ENCODE assay signal across 1 cellular context in the genomic region with DNA sequence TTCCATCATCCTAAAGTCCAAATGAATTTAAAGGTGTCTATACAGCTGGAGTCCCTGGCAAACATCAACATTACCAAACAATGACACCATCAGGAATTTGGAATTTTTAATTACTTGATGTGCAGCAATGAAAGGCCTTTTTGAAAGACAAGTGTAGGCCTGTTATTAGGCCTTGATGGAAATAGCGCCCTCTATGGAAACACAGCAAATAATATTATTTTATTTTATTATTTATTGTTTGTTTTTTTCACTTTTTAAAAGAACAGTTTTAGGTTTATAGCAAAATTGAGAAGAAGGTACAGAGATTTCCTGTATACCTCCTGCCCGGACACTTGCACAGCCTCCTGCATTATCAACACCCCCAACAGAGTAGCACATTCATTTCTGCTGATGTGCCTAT.
TF ChIP-seq lines count a peak whose summit lies in the region.

No MANE protein-coding gene starts in this region.

TF ChIP-seq in H1, 55 proteins besides CTCF, POLR2A, EP300 and RAD21:
- TF ChIP-seq CEBPB (IDR thresholded peaks at IDR 0.05; ENCODE audit: low read depth, low read length) (no peak), RNF2 (IDR thresholded peaks at IDR 0.05; ENCODE audit: borderline replicate concordance, low read depth, low read length, missing control alignments, poor library complexity, severe bottlenecking) (no peak), TAF7 (optimal IDR thresholded peaks at IDR 0.05; ENCODE audit: borderline replicate concordance, low read depth, low read length) (no peak), NANOG (IDR thresholded peaks at IDR 0.05; ENCODE audit: insufficient read depth, low read depth, low read length, poor library complexity, severe bottlenecking) (no peak), JUND (IDR thresholded peaks at IDR 0.05; ENCODE audit: low read length) (no peak), BRCA1 (IDR thresholded peaks at IDR 0.05; ENCODE audit: low read depth, low read length) (no peak), BACH1 (IDR thresholded peaks at IDR 0.05; ENCODE audit: low read length) (no peak), CBX8 (IDR thresholded peaks at IDR 0.05; ENCODE audit: borderline replicate concordance, low read depth, low read length) (no peak), POU5F1 (IDR thresholded peaks at IDR 0.05; ENCODE audit: low read depth, low read length) (no peak), SIX5 (IDR thresholded peaks at IDR 0.05; ENCODE audit: low read depth, low read length) (no peak), CREB1 (IDR thresholded peaks at IDR 0.05) (no peak), SUZ12 (IDR thresholded peaks at IDR 0.05; ENCODE audit: low read length) (no peak), HDAC6 (IDR thresholded peaks at IDR 0.05; ENCODE audit: low read depth, low read length) (no peak), KDM1A (IDR thresholded peaks at IDR 0.05; ENCODE audit: borderline replicate concordance, low read length) (no peak), RBBP5 (IDR thresholded peaks at IDR 0.05; ENCODE audit: borderline replicate concordance, low read depth, low read length) (no peak)
- TF ChIP-seq, protein P1, sequence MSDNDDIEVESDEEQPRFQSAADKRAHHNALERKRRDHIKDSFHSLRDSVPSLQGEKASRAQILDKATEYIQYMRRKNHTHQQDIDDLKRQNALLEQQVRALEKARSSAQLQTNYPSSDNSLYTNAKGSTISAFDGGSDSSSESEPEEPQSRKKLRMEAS (IDR thresholded peaks at IDR 0.05), result no peak
- TF ChIP-seq, protein P2, sequence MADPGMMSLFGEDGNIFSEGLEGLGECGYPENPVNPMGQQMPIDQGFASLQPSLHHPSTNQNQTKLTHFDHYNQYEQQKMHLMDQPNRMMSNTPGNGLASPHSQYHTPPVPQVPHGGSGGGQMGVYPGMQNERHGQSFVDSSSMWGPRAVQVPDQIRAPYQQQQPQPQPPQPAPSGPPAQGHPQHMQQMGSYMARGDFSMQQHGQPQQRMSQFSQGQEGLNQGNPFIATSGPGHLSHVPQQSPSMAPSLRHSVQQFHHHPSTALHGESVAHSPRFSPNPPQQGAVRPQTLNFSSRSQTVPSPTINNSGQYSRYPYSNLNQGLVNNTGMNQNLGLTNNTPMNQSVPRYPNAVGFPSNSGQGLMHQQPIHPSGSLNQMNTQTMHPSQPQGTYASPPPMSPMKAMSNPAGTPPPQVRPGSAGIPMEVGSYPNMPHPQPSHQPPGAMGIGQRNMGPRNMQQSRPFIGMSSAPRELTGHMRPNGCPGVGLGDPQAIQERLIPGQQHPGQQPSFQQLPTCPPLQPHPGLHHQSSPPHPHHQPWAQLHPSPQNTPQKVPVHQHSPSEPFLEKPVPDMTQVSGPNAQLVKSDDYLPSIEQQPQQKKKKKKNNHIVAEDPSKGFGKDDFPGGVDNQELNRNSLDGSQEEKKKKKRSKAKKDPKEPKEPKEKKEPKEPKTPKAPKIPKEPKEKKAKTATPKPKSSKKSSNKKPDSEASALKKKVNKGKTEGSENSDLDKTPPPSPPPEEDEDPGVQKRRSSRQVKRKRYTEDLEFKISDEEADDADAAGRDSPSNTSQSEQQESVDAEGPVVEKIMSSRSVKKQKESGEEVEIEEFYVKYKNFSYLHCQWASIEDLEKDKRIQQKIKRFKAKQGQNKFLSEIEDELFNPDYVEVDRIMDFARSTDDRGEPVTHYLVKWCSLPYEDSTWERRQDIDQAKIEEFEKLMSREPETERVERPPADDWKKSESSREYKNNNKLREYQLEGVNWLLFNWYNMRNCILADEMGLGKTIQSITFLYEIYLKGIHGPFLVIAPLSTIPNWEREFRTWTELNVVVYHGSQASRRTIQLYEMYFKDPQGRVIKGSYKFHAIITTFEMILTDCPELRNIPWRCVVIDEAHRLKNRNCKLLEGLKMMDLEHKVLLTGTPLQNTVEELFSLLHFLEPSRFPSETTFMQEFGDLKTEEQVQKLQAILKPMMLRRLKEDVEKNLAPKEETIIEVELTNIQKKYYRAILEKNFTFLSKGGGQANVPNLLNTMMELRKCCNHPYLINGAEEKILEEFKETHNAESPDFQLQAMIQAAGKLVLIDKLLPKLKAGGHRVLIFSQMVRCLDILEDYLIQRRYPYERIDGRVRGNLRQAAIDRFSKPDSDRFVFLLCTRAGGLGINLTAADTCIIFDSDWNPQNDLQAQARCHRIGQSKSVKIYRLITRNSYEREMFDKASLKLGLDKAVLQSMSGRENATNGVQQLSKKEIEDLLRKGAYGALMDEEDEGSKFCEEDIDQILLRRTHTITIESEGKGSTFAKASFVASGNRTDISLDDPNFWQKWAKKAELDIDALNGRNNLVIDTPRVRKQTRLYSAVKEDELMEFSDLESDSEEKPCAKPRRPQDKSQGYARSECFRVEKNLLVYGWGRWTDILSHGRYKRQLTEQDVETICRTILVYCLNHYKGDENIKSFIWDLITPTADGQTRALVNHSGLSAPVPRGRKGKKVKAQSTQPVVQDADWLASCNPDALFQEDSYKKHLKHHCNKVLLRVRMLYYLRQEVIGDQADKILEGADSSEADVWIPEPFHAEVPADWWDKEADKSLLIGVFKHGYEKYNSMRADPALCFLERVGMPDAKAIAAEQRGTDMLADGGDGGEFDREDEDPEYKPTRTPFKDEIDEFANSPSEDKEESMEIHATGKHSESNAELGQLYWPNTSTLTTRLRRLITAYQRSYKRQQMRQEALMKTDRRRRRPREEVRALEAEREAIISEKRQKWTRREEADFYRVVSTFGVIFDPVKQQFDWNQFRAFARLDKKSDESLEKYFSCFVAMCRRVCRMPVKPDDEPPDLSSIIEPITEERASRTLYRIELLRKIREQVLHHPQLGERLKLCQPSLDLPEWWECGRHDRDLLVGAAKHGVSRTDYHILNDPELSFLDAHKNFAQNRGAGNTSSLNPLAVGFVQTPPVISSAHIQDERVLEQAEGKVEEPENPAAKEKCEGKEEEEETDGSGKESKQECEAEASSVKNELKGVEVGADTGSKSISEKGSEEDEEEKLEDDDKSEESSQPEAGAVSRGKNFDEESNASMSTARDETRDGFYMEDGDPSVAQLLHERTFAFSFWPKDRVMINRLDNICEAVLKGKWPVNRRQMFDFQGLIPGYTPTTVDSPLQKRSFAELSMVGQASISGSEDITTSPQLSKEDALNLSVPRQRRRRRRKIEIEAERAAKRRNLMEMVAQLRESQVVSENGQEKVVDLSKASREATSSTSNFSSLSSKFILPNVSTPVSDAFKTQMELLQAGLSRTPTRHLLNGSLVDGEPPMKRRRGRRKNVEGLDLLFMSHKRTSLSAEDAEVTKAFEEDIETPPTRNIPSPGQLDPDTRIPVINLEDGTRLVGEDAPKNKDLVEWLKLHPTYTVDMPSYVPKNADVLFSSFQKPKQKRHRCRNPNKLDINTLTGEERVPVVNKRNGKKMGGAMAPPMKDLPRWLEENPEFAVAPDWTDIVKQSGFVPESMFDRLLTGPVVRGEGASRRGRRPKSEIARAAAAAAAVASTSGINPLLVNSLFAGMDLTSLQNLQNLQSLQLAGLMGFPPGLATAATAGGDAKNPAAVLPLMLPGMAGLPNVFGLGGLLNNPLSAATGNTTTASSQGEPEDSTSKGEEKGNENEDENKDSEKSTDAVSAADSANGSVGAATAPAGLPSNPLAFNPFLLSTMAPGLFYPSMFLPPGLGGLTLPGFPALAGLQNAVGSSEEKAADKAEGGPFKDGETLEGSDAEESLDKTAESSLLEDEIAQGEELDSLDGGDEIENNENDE (IDR thresholded peaks at IDR 0.05; ENCODE audit: insufficient replicate concordance, low read length), result no peak
- TF ChIP-seq, protein P3, sequence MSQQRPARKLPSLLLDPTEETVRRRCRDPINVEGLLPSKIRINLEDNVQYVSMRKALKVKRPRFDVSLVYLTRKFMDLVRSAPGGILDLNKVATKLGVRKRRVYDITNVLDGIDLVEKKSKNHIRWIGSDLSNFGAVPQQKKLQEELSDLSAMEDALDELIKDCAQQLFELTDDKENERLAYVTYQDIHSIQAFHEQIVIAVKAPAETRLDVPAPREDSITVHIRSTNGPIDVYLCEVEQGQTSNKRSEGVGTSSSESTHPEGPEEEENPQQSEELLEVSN (IDR thresholded peaks at IDR 0.05), result no peak
- TF ChIP-seq, protein P4, sequence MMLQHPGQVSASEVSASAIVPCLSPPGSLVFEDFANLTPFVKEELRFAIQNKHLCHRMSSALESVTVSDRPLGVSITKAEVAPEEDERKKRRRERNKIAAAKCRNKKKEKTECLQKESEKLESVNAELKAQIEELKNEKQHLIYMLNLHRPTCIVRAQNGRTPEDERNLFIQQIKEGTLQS (IDR thresholded peaks at IDR 0.05; ENCODE audit: insufficient read depth, low read depth, low read length), result no peak
TF ChIP-seq in H1: peak in this region for 0.
